Comparison of ENCODE assay signal across 11 cellular contexts in the genomic region with DNA sequence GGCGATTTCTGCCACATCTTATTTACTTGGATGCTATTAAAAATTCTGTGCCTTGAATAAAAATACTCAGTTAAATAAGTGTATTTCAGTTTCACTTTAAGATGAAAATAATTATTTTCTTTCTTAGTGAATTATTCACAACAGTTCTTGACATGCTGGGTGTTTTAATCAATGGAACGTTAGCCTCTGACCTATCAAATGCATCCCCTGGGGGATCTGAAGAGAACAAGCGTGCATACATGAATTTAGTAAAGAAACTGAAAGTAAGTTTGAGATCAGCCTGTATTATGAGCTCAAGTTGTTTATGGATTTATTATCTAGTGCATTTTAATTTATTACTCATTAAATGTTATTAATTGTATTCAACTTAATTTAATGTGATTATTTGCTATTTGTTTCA. TPM values are rescaled to one million over a fixed set of nuclear protein-coding genes. Genes with fewer than 3 reads are reported as not detected.
DNase-seq lines count a peak whose midpoint lies in the region; ATAC-seq lines count a peak whose summit lies in the region.
"Had no signal": no experiment of that assay in that cellular context is flagged by ENCODE, and none has a peak within 500 bp of the region (broad histone marks: within the 10 kb centered on the region; RNA-seq: fewer than 3 reads in every experiment).

No MANE protein-coding gene starts in this region.

- no peaks in the 10 kb centered on the region for H3K9me3 ChIP-seq in right cardiac atrium (ENCODE audit: control insufficient read depth, low read length)

- no peaks in the 10 kb centered on the region for H3K27me3 Mint-ChIP-seq in activated CD4-positive, alpha-beta T cell treated with anti-CD3 and anti-CD28 coated beads for 36 hours
- H3K27me3 Mint-ChIP-seq: progenitor cell of endocrine pancreas had no signal

- intact Hi-C loops in right cardiac atrium (cut with DNase I), result no loop called here
- intact Hi-C loops in activated CD4-positive, alpha-beta T cell treated with anti-CD3 and anti-CD28 coated beads for 36 hours (cut with DNase I, micrococcal nuclease), result no loop called here

- peak; percentile 12 for DNase-seq in GM03348 (ENCODE audit: low spot score)
- DNase-seq in right cardiac atrium, result no peak
- no peak for DNase-seq in HUDEP-2 (lab: John Stamatoyannopoulos, UW; ENCODE audit: unreplicated experiment in 76 of 76)
- DNase-seq in activated CD4-positive, alpha-beta T cell treated with anti-CD3 and anti-CD28 coated beads for 36 hours, result no peak
- no peak for DNase-seq in activated T-cell treated with anti-CD3 and anti-CD28 coated beads for 4 hours
- DNase-seq in KBM-7, result no peak

- no peak overlapping the region for H3K27ac ChIP-seq in right cardiac atrium (ENCODE audit: low read length)

- H3K36me3 Mint-ChIP-seq in activated CD4-positive, alpha-beta T cell treated with anti-CD3 and anti-CD28 coated beads for 36 hours (ENCODE audit: low read depth), result no peaks in the 10 kb centered on the region

- H3K9me3 Mint-ChIP-seq in activated CD4-positive, alpha-beta T cell treated with anti-CD3 and anti-CD28 coated beads for 36 hours (ENCODE audit: low read depth), result no peaks in the 10 kb centered on the region
- H3K9me3 Mint-ChIP-seq: activated T-helper 1 cell treated with anti-CD3 and anti-CD28 coated beads, Interleukin-12 subunit alpha, Interleukin-12 subunit beta, Interleukin-2, Interleukin-4 antibody, amounts not matched to agents 30 ng/mL and 10 ng/mL and 1 ng/mL, durations not matched to agents 14 hours and 24 hours and 36 hours had no signal

- in situ Hi-C loops in KBM-7 (cut with MboI; ENCODE audit: low pct_unique_long_range_greater_than_20kb, low sequenced_read_pairs), result no loop called here

- 51% methylated on average over 3 of the region's 3 CpGs for WGBS in right cardiac atrium

- H3K4me1 Mint-ChIP-seq in activated CD4-positive, alpha-beta T cell treated with anti-CD3 and anti-CD28 coated beads for 36 hours, result peaks cover 3% of the 10 kb centered on the region

- no peak overlapping the region for H3K4me3 Mint-ChIP-seq in activated CD4-positive, alpha-beta T cell treated with anti-CD3 and anti-CD28 coated beads for 36 hours
- H3K4me3 Mint-ChIP-seq: activated T-helper 1 cell treated with anti-CD3 and anti-CD28 coated beads, Interleukin-12 subunit alpha, Interleukin-12 subunit beta, Interleukin-2, Interleukin-4 antibody, amounts not matched to agents 30 ng/mL and 10 ng/mL and 1 ng/mL, durations not matched to agents 14 hours and 24 hours and 36 hours had no signal

- ATAC-seq in GM21367 (IDR thresholded peaks at IDR 0.05; ENCODE audit: unreplicated experiment) (peak; percentile 45), HG03378 (IDR thresholded peaks at IDR 0.05; ENCODE audit: unreplicated experiment) (peak; percentile 63), right cardiac atrium (peak in 1 of 2 donors; percentile 58)
- no peak for ATAC-seq in activated CD4-positive, alpha-beta T cell treated with anti-CD3 and anti-CD28 coated beads for 36 hours

- POLR2A ChIA-PET in activated CD4-positive, alpha-beta T cell treated with anti-CD3 and anti-CD28 coated beads for 36 hours (lab: Charles Lee), result no interaction called here

- no peak overlapping the region for H3K27ac Mint-ChIP-seq in activated CD4-positive, alpha-beta T cell treated with anti-CD3 and anti-CD28 coated beads for 36 hours
- H3K27ac Mint-ChIP-seq: activated T-helper 1 cell treated with anti-CD3 and anti-CD28 coated beads, Interleukin-12 subunit alpha, Interleukin-12 subunit beta, Interleukin-2, Interleukin-4 antibody, amounts not matched to agents 30 ng/mL and 10 ng/mL and 1 ng/mL, durations not matched to agents 14 hours and 24 hours and 36 hours; progenitor cell of endocrine pancreas had no signal

- H3K27me3 ChIP-seq in right cardiac atrium (ENCODE audit: control insufficient read depth, insufficient read depth), result no peaks in the 10 kb centered on the region

- no peaks in the 10 kb centered on the region for H3K4me1 ChIP-seq in right cardiac atrium (ENCODE audit: control insufficient read depth, insufficient read depth, low read length)

- CTCF ChIA-PET in activated CD4-positive, alpha-beta T cell treated with anti-CD3 and anti-CD28 coated beads for 36 hours (lab: Charles Lee), result interaction anchor here (0.8 kb wide), 1 partner anchor 17 kb away, joined by 3 read pairs; no protein-coding TSS in a partner anchor

- H3K4me3 ChIP-seq in right cardiac atrium (ENCODE audit: low read length), result peak overlapping the region; percentile 49

RNA-seq across cellular contexts. Expression of a gene that starts 0.6 kb away (rescaled TPM):
- 1 to 10 TPM; 1.3 to 4.0 (median 1.4) TPM for total RNA-seq in right cardiac atrium
- polyA plus RNA-seq in right cardiac atrium, result 1.2 TPM
- total RNA-seq in activated CD4-positive, alpha-beta T cell treated with anti-CD3 and anti-CD28 coated beads for 36 hours, result not detected
- total RNA-seq: activated T-helper 1 cell treated with anti-CD3 and anti-CD28 coated beads, Interleukin-12 subunit alpha, Interleukin-12 subunit beta, Interleukin-2, Interleukin-4 antibody, amounts not matched to agents 30 ng/mL and 10 ng/mL and 1 ng/mL, durations not matched to agents 14 hours and 24 hours and 36 hours; glomerular endothelial cell; progenitor cell of endocrine pancreas had no signal

RNA-seq across cellular contexts. Expression of a gene that starts 54.6 kb away (rescaled TPM):
- 1 to 10 TPM; 1.2 to 2.1 (median 1.5) TPM for total RNA-seq in right cardiac atrium
- polyA plus RNA-seq in right cardiac atrium, result 0.29 TPM
- total RNA-seq in activated CD4-positive, alpha-beta T cell treated with anti-CD3 and anti-CD28 coated beads for 36 hours, result not detected
- total RNA-seq: activated T-helper 1 cell treated with anti-CD3 and anti-CD28 coated beads, Interleukin-12 subunit alpha, Interleukin-12 subunit beta, Interleukin-2, Interleukin-4 antibody, amounts not matched to agents 30 ng/mL and 10 ng/mL and 1 ng/mL, durations not matched to agents 14 hours and 24 hours and 36 hours; glomerular endothelial cell; progenitor cell of endocrine pancreas had no signal
